1 cellular context compared by ENCODE assay signal in genomic region chr4:157165935-157166334, GRCh38.
TF ChIP-seq lines count a peak whose summit lies in the region.

No MANE protein-coding gene starts in this region.

TF ChIP-seq in GM12878, 131 proteins besides CTCF, POLR2A, EP300 and RAD21:
- TF ChIP-seq STAT1 (conservative IDR thresholded peaks at IDR 0.05) (no peak), MEF2B (IDR thresholded peaks at IDR 0.05; ENCODE audit: partially characterized antibody, poor library complexity, severe bottlenecking) (peak; percentile 17)
TF ChIP-seq in GM12878: peak in this region for 1.
